Comparison of ENCODE assay signal across 34 cellular contexts in the genomic region with DNA sequence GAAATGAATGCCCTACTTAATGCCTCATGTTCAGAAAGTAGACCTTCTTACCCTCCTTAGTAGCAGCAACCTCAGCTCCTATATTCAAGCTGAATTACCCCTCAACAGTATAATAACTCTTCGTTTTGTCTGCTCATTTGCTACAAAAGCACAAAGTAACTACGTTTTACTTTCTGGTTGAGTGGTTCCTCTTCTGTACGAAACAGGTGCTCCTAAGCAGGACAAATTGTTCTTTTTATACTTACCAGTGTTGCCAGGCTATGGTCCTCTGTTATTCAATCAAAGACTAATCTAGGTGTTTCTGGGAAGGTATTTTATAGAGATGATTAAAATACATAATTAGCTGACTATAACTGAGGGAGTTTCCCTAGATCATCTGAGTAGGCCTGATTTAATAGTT.
"Had no signal": no experiment of that assay in that cellular context is flagged by ENCODE, and none has a peak within 500 bp of the region (broad histone marks: within the 10 kb centered on the region; RNA-seq: fewer than 3 reads in every experiment).

No MANE protein-coding gene starts in this region.

- DNase-seq: activated B cell treated with CpG ODN at 0.5 μM for 24 hours; activated CD4-positive, alpha-beta T cell treated with anti-CD3 and anti-CD28 coated beads for 48 hours; activated CD4-positive, alpha-beta T cell treated with anti-CD3 and anti-CD28 coated beads, Interleukin-2, amount 50 U/mL, for 1 hour; activated CD4-positive, alpha-beta T cell treated with anti-CD3 and anti-CD28 coated beads, Interleukin-2, amount 50 U/mL, for 48 hours; activated CD8-positive, alpha-beta memory T cell treated with anti-CD3 and anti-CD28 coated beads for 24 hours; activated CD8-positive, alpha-beta memory T cell treated with anti-CD3 and anti-CD28 coated beads, Interleukin-2, amount 50 U/mL, for 4 hours; activated CD8-positive, alpha-beta T cell treated with anti-CD3 and anti-CD28 coated beads for 36 hours; activated effector memory CD4-positive, alpha-beta T cell treated with anti-CD3 and anti-CD28 coated beads, Interleukin-2, amount 50 U/mL, for 16 hours; activated naive CD4-positive, alpha-beta T cell treated with anti-CD3 and anti-CD28 coated beads for 36 hours; activated naive CD8-positive, alpha-beta T cell treated with anti-CD3 and anti-CD28 coated beads for 36 hours; activated naive CD8-positive, alpha-beta T cell treated with anti-CD3 and anti-CD28 coated beads, Interleukin-2, amount 50 U/mL, for 24 hours; activated T-cell treated with anti-CD3 and anti-CD28 coated beads, Interleukin-2, amount 50 U/mL, for 1 hour; activated T-cell treated with anti-CD3 and anti-CD28 coated beads, Interleukin-2, amount 50 U/mL, for 48 hours; adrenal gland; amygdala; aorta; body of pancreas; caudate nucleus; cortex of kidney; dermis blood vessel endothelial cell; effector CD4-positive, alpha-beta T cell; effector memory CD8-positive, alpha-beta T cell; esophagus squamous epithelium; foreskin melanocyte; T-helper 1 cell; T-helper 17 cell; T1000; WERI-Rb-1 had no signal

- H3K27ac ChIP-seq: adrenal gland, body of pancreas, epithelial cell of prostate, esophagus squamous epithelium, gastroesophageal sphincter, WERI-Rb-1 had no signal

- FAIRE-seq: colon, endometrium, endothelial cell of umbilical vein had no signal

- H3K36me3 ChIP-seq: adrenal gland, esophagus squamous epithelium, gastroesophageal sphincter, WERI-Rb-1 had no signal

- H3K9me3 ChIP-seq: adrenal gland, body of pancreas, esophagus squamous epithelium, gastroesophageal sphincter had no signal

- ATAC-seq: activated CD4-positive, CD25-positive, alpha-beta regulatory T cell treated with anti-CD3 and anti-CD28 coated beads, Interleukin-2, amount 50 U/mL, for 24 hours; activated CD8-positive, alpha-beta T cell treated with anti-CD3 and anti-CD28 coated beads for 36 hours; activated naive CD8-positive, alpha-beta T cell treated with anti-CD3 and anti-CD28 coated beads, Interleukin-2, amount 50 U/mL, for 24 hours; body of pancreas; effector memory CD8-positive, alpha-beta T cell; gastroesophageal sphincter; T-helper 17 cell had no signal

- H3K4me1 ChIP-seq: adrenal gland, body of pancreas, esophagus squamous epithelium, gastroesophageal sphincter had no signal

- H3K4me3 ChIP-seq: adrenal gland, body of pancreas, esophagus squamous epithelium, gastroesophageal sphincter had no signal

- H3K27me3 ChIP-seq: adrenal gland, body of pancreas, esophagus squamous epithelium, gastroesophageal sphincter had no signal
